Comparison of ENCODE assay signal across 30 cellular contexts in the genomic region with DNA sequence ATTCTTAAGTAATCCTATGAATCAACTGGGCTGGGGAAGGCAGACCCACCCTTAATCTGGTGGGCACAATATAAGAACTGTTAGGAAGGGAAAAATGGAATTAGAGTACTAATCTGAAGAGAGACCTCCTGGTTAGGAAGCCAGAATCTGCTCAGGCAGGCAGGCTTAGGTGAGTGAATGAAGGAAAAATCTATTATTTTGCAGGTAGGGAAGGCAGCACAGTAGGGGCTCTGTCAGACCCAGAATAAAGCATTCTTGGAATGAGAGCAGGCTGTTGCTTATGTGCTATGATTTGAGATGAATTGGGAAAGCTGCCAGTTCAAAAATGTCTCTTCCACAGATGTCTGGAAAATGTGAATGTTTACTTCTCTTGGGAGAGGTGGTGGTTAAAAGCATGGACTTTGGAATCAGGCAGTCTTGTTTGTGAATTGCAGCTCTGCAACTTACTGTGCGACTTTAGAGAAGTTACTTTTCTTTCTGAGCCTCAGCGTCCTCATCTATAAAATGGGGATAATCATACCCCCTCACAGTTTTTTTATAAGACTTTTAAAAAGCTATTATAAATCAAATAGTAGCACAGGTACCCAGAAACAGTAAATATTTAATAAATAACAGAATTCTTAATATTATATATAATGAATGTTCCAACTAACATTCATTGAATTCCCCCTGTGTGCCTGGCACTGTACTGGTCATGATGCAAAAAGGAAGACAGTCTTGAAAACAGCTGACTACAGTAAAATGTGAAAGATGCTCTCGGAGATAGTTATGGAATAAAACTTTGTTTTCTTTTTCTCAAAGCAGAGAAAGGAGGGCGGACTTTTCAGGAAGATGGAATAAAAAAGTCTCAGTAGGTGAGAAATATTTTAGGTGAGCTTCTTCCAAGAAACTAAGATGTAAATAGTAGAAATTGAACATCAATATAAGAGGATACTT. TPM values are rescaled to one million over a fixed set of nuclear protein-coding genes. Genes with fewer than 3 reads are reported as not detected.
DNase-seq lines count a peak whose midpoint lies in the region; ATAC-seq and TF ChIP-seq lines count a peak whose summit lies in the region.
"Had no signal": no experiment of that assay in that cellular context is flagged by ENCODE, and none has a peak within 500 bp of the region (broad histone marks: within the 10 kb centered on the region; RNA-seq: fewer than 3 reads in every experiment).

No MANE protein-coding gene starts in this region.

- H3K4me1 ChIP-seq in mesendoderm (ENCODE audit: control insufficient read depth, low read depth, low read length), result peaks cover 4% of the 10 kb centered on the region
- H3K4me1 ChIP-seq in CD8-positive, alpha-beta T cell (ENCODE audit: insufficient read depth, low read length), result no peaks in the 10 kb centered on the region
- H3K4me1 ChIP-seq: BE2C, prostate gland, SJSA1, suprapubic skin had no signal

- DNase-seq in G401 (ENCODE audit: low spot score) (peak; percentile 26), WTC11 (ENCODE audit: low spot score) (no peak), fibroblast of peridontal ligament (ENCODE audit: extremely low read depth) (peak; percentile 32), mesendoderm (no peak), DMS79 (lab: John Stamatoyannopoulos, UW) (no peak)
- no peak for DNase-seq in activated T-cell treated with anti-CD3 and anti-CD28 coated beads, Interleukin-2, amount 50 U/mL, for 1 hour
- DNase-seq in stimulated activated effector memory CD8-positive, alpha-beta T cell treated with anti-CD3 and anti-CD28 coated beads, Interleukin-12 subunit alpha, Interleukin-12 subunit beta, amount 100 ng/mL, for 72 hours (ENCODE audit: low spot score in 2 of 2), result no peak
- DNase-seq in CD8-positive, alpha-beta T cell, result no peak
- DNase-seq: ACHN; activated CD4-positive, alpha-beta T cell treated with anti-CD3 and anti-CD28 coated beads, Interleukin-2, amount 50 U/mL, for 4 hours; activated naive CD4-positive, alpha-beta T cell treated with anti-CD3 and anti-CD28 coated beads, Interleukin-2, amount 10 ng/mL, durations not matched to agents 7 days and 5 days; amygdala; BE2C; dorsolateral prefrontal cortex; GF-D8; GM23248; head of caudate nucleus; HFFc6; mesenchymal stem cell; naive B cell; NCI-H1092 treated with DMSO at 0.1 percent for 48 hours; NCI-H1930; sigmoid colon; stimulated activated CD4-positive, alpha-beta T cell treated with anti-CD3 and anti-CD28 coated beads, Interleukin-4, amount 100 ng/mL, for 4 hours; stimulated activated naive B cell treated with anti-CD40 and anti-IgM and Interleukin-4, amounts not matched to agents 10 μg/mL and 1 μg/mL and 100 μg/mL, for 72 hours had no signal

- no peak overlapping the region for H3K56ac ChIP-seq in mesendoderm (ENCODE audit: low read length)

- H3K79me1 ChIP-seq in mesendoderm (ENCODE audit: low read length), result no peaks in the 10 kb centered on the region

- no peak overlapping the region for H3K4me3 ChIP-seq in mesendoderm (ENCODE audit: low read length)
- H3K4me3 ChIP-seq in CD8-positive, alpha-beta T cell (ENCODE audit: low read depth, low read length), result no peak overlapping the region
- H3K4me3 ChIP-seq: dorsolateral prefrontal cortex, GM23248, prostate gland, sigmoid colon, SJSA1, suprapubic skin had no signal

- no peak overlapping the region for H3K4me2 ChIP-seq in mesendoderm (ENCODE audit: low read length)

- H3K9me3 ChIP-seq in CD8-positive, alpha-beta T cell (ENCODE audit: low read length), result no peaks in the 10 kb centered on the region
- H3K9me3 ChIP-seq: BE2C, neutrophil, prostate gland, SJSA1, suprapubic skin had no signal

- H3K79me2 ChIP-seq in mesendoderm (ENCODE audit: control insufficient read depth, insufficient read depth, low read length), result no peaks in the 10 kb centered on the region

- H3K9me3 Mint-ChIP-seq in WTC11, result peaks cover 22% of the 10 kb centered on the region
- peaks cover 3% of the 10 kb centered on the region for H3K9me3 Mint-ChIP-seq in stimulated activated effector memory CD8-positive, alpha-beta T cell treated with anti-CD3 and anti-CD28 coated beads, Interleukin-12 subunit alpha, Interleukin-12 subunit beta, amount 100 ng/mL, for 72 hours
- peaks cover 3% of the 10 kb centered on the region for H3K9me3 Mint-ChIP-seq in CD8-positive, alpha-beta T cell

- H4K5ac ChIP-seq in mesendoderm (ENCODE audit: low read length), result no peak overlapping the region

- no peak overlapping the region for H3K4ac ChIP-seq in mesendoderm (ENCODE audit: low read depth, low read length)

- no peak overlapping the region for H3K23ac ChIP-seq in mesendoderm (ENCODE audit: low read length)

- POLR2A ChIA-PET in WTC11 (lab: Charles Lee), result no interaction called here
- POLR2A ChIA-PET in CD8-positive, alpha-beta T cell (lab: Charles Lee), result no interaction called here

- H3K36me3 ChIP-seq in mesendoderm (ENCODE audit: control insufficient read depth, insufficient read depth, low read length), result no peaks in the 10 kb centered on the region
- H3K36me3 ChIP-seq in CD8-positive, alpha-beta T cell (ENCODE audit: insufficient read depth, low read length), result no peaks in the 10 kb centered on the region
- H3K36me3 ChIP-seq: BE2C, neutrophil, prostate gland, sigmoid colon, SJSA1, suprapubic skin had no signal

- H3K4me1 Mint-ChIP-seq in WTC11, result peaks cover 10% of the 10 kb centered on the region
- no peaks in the 10 kb centered on the region for H3K4me1 Mint-ChIP-seq in stimulated activated effector memory CD8-positive, alpha-beta T cell treated with anti-CD3 and anti-CD28 coated beads, Interleukin-12 subunit alpha, Interleukin-12 subunit beta, amount 100 ng/mL, for 72 hours
- H3K4me1 Mint-ChIP-seq in CD8-positive, alpha-beta T cell (ENCODE audit: low read depth), result no peaks in the 10 kb centered on the region
- H3K4me1 Mint-ChIP-seq: activated naive CD4-positive, alpha-beta T cell treated with anti-CD3 and anti-CD28 coated beads, Interleukin-2, amount 10 ng/mL, durations not matched to agents 7 days and 5 days; IgD-negative memory B cell had no signal

- no peaks in the 10 kb centered on the region for H3K27me3 ChIP-seq in mesendoderm (ENCODE audit: insufficient read depth, low read length, poor library complexity)
- H3K27me3 ChIP-seq in CD8-positive, alpha-beta T cell (ENCODE audit: insufficient read depth, low read length), result no peaks in the 10 kb centered on the region
- H3K27me3 ChIP-seq: BE2C, sigmoid colon, SJSA1, suprapubic skin had no signal

- no peak for TF ChIP-seq CTCF in WTC11 (IDR thresholded peaks at IDR 0.05)
- no peak for TF ChIP-seq CTCF in CD8-positive, alpha-beta T cell (IDR thresholded peaks at IDR 0.05)

- no peak overlapping the region for H3K18ac ChIP-seq in mesendoderm (ENCODE audit: low read length)

- H2AK5ac ChIP-seq in mesendoderm (ENCODE audit: low read length), result no peak overlapping the region

- intact Hi-C loops in CD8-positive, alpha-beta T cell (cut with DNase I, micrococcal nuclease), result no loop called here

- peaks cover 21% of the 10 kb centered on the region for H3K36me3 Mint-ChIP-seq in WTC11
- no peaks in the 10 kb centered on the region for H3K36me3 Mint-ChIP-seq in stimulated activated effector memory CD8-positive, alpha-beta T cell treated with anti-CD3 and anti-CD28 coated beads, Interleukin-12 subunit alpha, Interleukin-12 subunit beta, amount 100 ng/mL, for 72 hours
- H3K36me3 Mint-ChIP-seq in CD8-positive, alpha-beta T cell, result peaks cover 3% of the 10 kb centered on the region
- H3K36me3 Mint-ChIP-seq: activated naive CD4-positive, alpha-beta T cell treated with anti-CD3 and anti-CD28 coated beads, Interleukin-2, amount 10 ng/mL, durations not matched to agents 7 days and 5 days; IgD-negative memory B cell; naive B cell had no signal

- no peak overlapping the region for H3K4me3 Mint-ChIP-seq in WTC11
- H3K4me3 Mint-ChIP-seq in stimulated activated effector memory CD8-positive, alpha-beta T cell treated with anti-CD3 and anti-CD28 coated beads, Interleukin-12 subunit alpha, Interleukin-12 subunit beta, amount 100 ng/mL, for 72 hours, result no peak overlapping the region
- no peak overlapping the region for H3K4me3 Mint-ChIP-seq in CD8-positive, alpha-beta T cell
- H3K4me3 Mint-ChIP-seq: activated naive CD4-positive, alpha-beta T cell treated with anti-CD3 and anti-CD28 coated beads, Interleukin-2, amount 10 ng/mL, durations not matched to agents 7 days and 5 days; HFFc6; IgD-negative memory B cell; naive B cell; stimulated activated naive B cell treated with anti-CD40 and anti-IgM and Interleukin-4, amounts not matched to agents 10 μg/mL and 1 μg/mL and 100 μg/mL, for 72 hours had no signal

- H3K9ac ChIP-seq in mesendoderm (ENCODE audit: low read length), result no peak overlapping the region
- H3K9ac ChIP-seq: GM23248 had no signal

- H3K27me3 Mint-ChIP-seq in WTC11 (ENCODE audit: low read depth), result peaks cover 40% of the 10 kb centered on the region
- H3K27me3 Mint-ChIP-seq in CD8-positive, alpha-beta T cell (ENCODE audit: low read depth), result peaks cover 6% of the 10 kb centered on the region
- H3K27me3 Mint-ChIP-seq: activated naive CD4-positive, alpha-beta T cell treated with anti-CD3 and anti-CD28 coated beads, Interleukin-2, amount 10 ng/mL, durations not matched to agents 7 days and 5 days; stimulated activated naive B cell treated with anti-CD40 and anti-IgM and Interleukin-4, amounts not matched to agents 10 μg/mL and 1 μg/mL and 100 μg/mL, for 72 hours had no signal

- CTCF ChIA-PET in WTC11 (lab: Charles Lee), result interaction anchor here (1.1 to 1.3 kb wide), 3 partner anchors 9 to 129 kb away, joined by 3 to 6 read pairs (median 4); no protein-coding TSS in a partner anchor
- CTCF ChIA-PET in CD8-positive, alpha-beta T cell (lab: Charles Lee), result interaction anchor here (0.9 kb wide), 1 partner anchor 20 kb away, joined by 3 read pairs; no protein-coding TSS in a partner anchor

- 0 out of 2 replicates have a peak, but pooled peaks have one; percentile 24 for ATAC-seq in WTC11
- ATAC-seq in stimulated activated effector memory CD8-positive, alpha-beta T cell treated with anti-CD3 and anti-CD28 coated beads, Interleukin-12 subunit alpha, Interleukin-12 subunit beta, amount 100 ng/mL, for 72 hours, result no peak
- no peak for ATAC-seq in CD8-positive, alpha-beta T cell
- ATAC-seq: stimulated activated naive B cell treated with anti-CD40 and anti-IgM and Interleukin-4, amounts not matched to agents 10 μg/mL and 1 μg/mL and 100 μg/mL, for 72 hours had no signal

- H3K27ac Mint-ChIP-seq in WTC11, result no peak overlapping the region
- no peak overlapping the region for H3K27ac Mint-ChIP-seq in stimulated activated effector memory CD8-positive, alpha-beta T cell treated with anti-CD3 and anti-CD28 coated beads, Interleukin-12 subunit alpha, Interleukin-12 subunit beta, amount 100 ng/mL, for 72 hours
- no peak overlapping the region for H3K27ac Mint-ChIP-seq in CD8-positive, alpha-beta T cell
- H3K27ac Mint-ChIP-seq: activated naive CD4-positive, alpha-beta T cell treated with anti-CD3 and anti-CD28 coated beads, Interleukin-2, amount 10 ng/mL, durations not matched to agents 7 days and 5 days; HFFc6; IgD-negative memory B cell; stimulated activated naive B cell treated with anti-CD40 and anti-IgM and Interleukin-4, amounts not matched to agents 10 μg/mL and 1 μg/mL and 100 μg/mL, for 72 hours had no signal

- no peak overlapping the region for H2BK5ac ChIP-seq in mesendoderm (ENCODE audit: low read length)

- no peak overlapping the region for H4K8ac ChIP-seq in mesendoderm (ENCODE audit: low read depth, low read length)

- WGBS in mesendoderm (ENCODE audit: extremely low coverage, insufficient coverage, low lambda C conversion rate), result no CpG with 5 or more reads among the region's 4 CpGs

- H3K27ac ChIP-seq in mesendoderm (ENCODE audit: low read depth, low read length), result no peak overlapping the region
- no peak overlapping the region for H3K27ac ChIP-seq in CD8-positive, alpha-beta T cell (ENCODE audit: low read depth, low read length)
- H3K27ac ChIP-seq: dorsolateral prefrontal cortex, GM23248, neutrophil, prostate gland, sigmoid colon, SJSA1, suprapubic skin had no signal

- peak overlapping the region; percentile 57 for H2BK15ac ChIP-seq in mesendoderm (replicated peaks; ENCODE audit: low read depth)

- H2BK120ac ChIP-seq in mesendoderm (ENCODE audit: low read depth, low read length), result no peak overlapping the region

- in situ Hi-C loops in G401 (cut with HindIII; ENCODE audit: low sequenced_read_pairs), result no loop called here

RNA-seq across cellular contexts. Expression of a gene that starts 15.3 kb away (rescaled TPM):
- total RNA-seq in G401 (2014; rRNA removed; shearing (Covaris generic)), result 45.4 and 76.0 TPM in 2 replicates
- 71.4 to 78.1 TPM (median 74.7 TPM) in 3 replicates for total RNA-seq in WTC11 (2021)
- 46.1 TPM for polyA plus RNA-seq in mesendoderm (2013, experiment 1 of 2)
- polyA plus RNA-seq in mesendoderm (2013, experiment 2 of 2), result 46.4 TPM
- 100 to 1,000 TPM; 105 to 109 TPM for total RNA-seq in CD8-positive, alpha-beta T cell

Comparison
In these comparisons a context has a peak if more than half of its experiments do, and no peak if none do; other contexts are left out.
1. DNase-seq: peak in G401 (single experiment) and fibroblast of peridontal ligament (single experiment); none in WTC11 (single experiment), mesendoderm (single experiment), activated T-cell treated with anti-CD3 and anti-CD28 coated beads, Interleukin-2, amount 50 U/mL, for 1 hour (single experiment), DMS79 (single experiment), stimulated activated effector memory CD8-positive, alpha-beta T cell treated with anti-CD3 and anti-CD28 coated beads, Interleukin-12 subunit alpha, Interleukin-12 subunit beta, amount 100 ng/mL, for 72 hours (0 of 2) and CD8-positive, alpha-beta T cell (0 of 7).